Comparison of ENCODE assay signal across 15 cellular contexts in genomic region chr4:98491862-98492554, GRCh38.
DNase-seq lines count a peak whose midpoint lies in the region; ATAC-seq and TF ChIP-seq lines count a peak whose summit lies in the region.
"Had no signal": no experiment of that assay in that cellular context is flagged by ENCODE, and none has a peak within 500 bp of the region (broad histone marks: within the 10 kb centered on the region; RNA-seq: fewer than 3 reads in every experiment).

No MANE protein-coding gene starts in this region.

- H3K36me3 ChIP-seq in SK-N-SH (replicated peaks in 1 of 2; ENCODE audit: control insufficient read depth in 1 of 2, insufficient read depth in 2 of 2, low read length in 1 of 2) (peaks cover 0 to 3% of the 10 kb centered on the region in 2 experiments), fibroblast of lung (ENCODE audit: control insufficient read depth, insufficient read depth, low read length) (peaks cover 3% of the 10 kb centered on the region), neural progenitor cell (no peaks in the 10 kb centered on the region)
- H3K36me3 ChIP-seq: ascending aorta, pancreas had no signal

- H3K4me3 Mint-ChIP-seq in neural progenitor cell: no peak overlapping the region
- H3K4me3 Mint-ChIP-seq: activated T-cell treated with anti-CD3 and anti-CD28 coated beads, Interleukin-2, amount 50 U/mL, for 72 hours had no signal

- ATAC-seq in GM21381 (IDR thresholded peaks at IDR 0.05; ENCODE audit: unreplicated experiment): no peak
- ATAC-seq in GM18520 (IDR thresholded peaks at IDR 0.05; ENCODE audit: unreplicated experiment): no peak
- ATAC-seq: pancreas had no signal

- DNase-seq in Ammon's horn (ENCODE audit: low spot score) (peak; percentile 41), SK-N-SH (no peak), fibroblast of lung (ENCODE audit: low read depth in 2 of 2) (peak in 1 of 2 donors; percentile 95), neural progenitor cell (ENCODE audit: low spot score) (peak; percentile 26), putamen (ENCODE audit: low spot score) (no peak), posterior cingulate gyrus (no peak)
- DNase-seq: activated CD4-positive, CD25-positive, alpha-beta regulatory T cell treated with anti-CD3 and anti-CD28 coated beads, Interleukin-2, amount 50 U/mL, for 72 hours; activated T-cell treated with anti-CD3 and anti-CD28 coated beads, Interleukin-2, amount 50 U/mL, for 72 hours; pancreas; stimulated activated CD4-positive, alpha-beta T cell treated with anti-CD3 and anti-CD28 coated beads, Interleukin-1b, Interleukin-23, amount 100 ng/mL, for 48 hours had no signal

- TF ChIP-seq RAD21 in SK-N-SH (IDR thresholded peaks at IDR 0.05; ENCODE audit: low read length): no peak

- H3F3A ChIP-seq in SK-N-SH (replicated peaks; ENCODE audit: insufficient read depth) (no peaks in the 10 kb centered on the region), neural progenitor cell (ENCODE audit: low read depth) (peaks cover 10% of the 10 kb centered on the region)

- CTCF ChIA-PET in SK-N-SH (lab: Yijun Ruan, JAX): interaction anchor here (1.1 kb wide), 1 partner anchor 24 kb away, joined by 4 read pairs; no protein-coding TSS in a partner anchor

- H3K36me3 Mint-ChIP-seq in neural progenitor cell: peaks cover 11% of the 10 kb centered on the region

- H3K4me3 ChIP-seq in SK-N-SH (ENCODE audit: low read depth in 2 of 2, low read length in 1 of 2) (no peak overlapping the region), fibroblast of lung (replicated peaks in 1 of 4; ENCODE audit: control extremely low read depth in 1 of 4, insufficient read depth in 1 of 4, low read depth in 3 of 4, low read length in 4 of 4) (no peak overlapping the region), neural progenitor cell (no peak overlapping the region)
- H3K4me3 ChIP-seq: ascending aorta, lung, pancreas, SK-N-MC had no signal

- H3K4me2 ChIP-seq in SK-N-SH (no peak overlapping the region), fibroblast of lung (ENCODE audit: extremely low read depth, insufficient read depth, low read length) (no peak overlapping the region), neural progenitor cell (peak overlapping the region; percentile 36)

- H3K9me3 Mint-ChIP-seq in neural progenitor cell: no peaks in the 10 kb centered on the region
- H3K9me3 Mint-ChIP-seq: activated T-cell treated with anti-CD3 and anti-CD28 coated beads, Interleukin-2, amount 50 U/mL, for 72 hours had no signal

- H3K79me2 ChIP-seq in SK-N-SH (ENCODE audit: insufficient read depth) (peaks cover 32% of the 10 kb centered on the region), fibroblast of lung (ENCODE audit: control insufficient read depth, insufficient read depth, low read length) (peaks cover 18% of the 10 kb centered on the region), neural progenitor cell (ENCODE audit: low read depth) (peaks cover 3% of the 10 kb centered on the region)

- H3K9me3 ChIP-seq in SK-N-SH (no peaks in the 10 kb centered on the region), fibroblast of lung (ENCODE audit: control insufficient read depth, insufficient read depth, low read depth, low read length) (no peaks in the 10 kb centered on the region), neural progenitor cell (ENCODE audit: low read depth) (no peaks in the 10 kb centered on the region)
- H3K9me3 ChIP-seq: ascending aorta, pancreas had no signal

- peak overlapping the region; percentile 11 to 18; a peak in 3 of 4 replicates for H3K27ac ChIP-seq in SK-N-SH (ENCODE audit: low read depth in 2 of 2, low read length in 1 of 2)
- peak overlapping the region; percentile 53 for H3K27ac ChIP-seq in fibroblast of lung (ENCODE audit: insufficient read depth, low read length)
- H3K27ac ChIP-seq in neural progenitor cell: peak overlapping the region; percentile 64
- H3K27ac ChIP-seq: ascending aorta, pancreas, SK-N-MC had no signal

- H3K27ac Mint-ChIP-seq in neural progenitor cell: peak overlapping the region; percentile 86
- H3K27ac Mint-ChIP-seq: activated T-cell treated with anti-CD3 and anti-CD28 coated beads, Interleukin-2, amount 50 U/mL, for 72 hours had no signal

- TF ChIP-seq EP300 in SK-N-SH (IDR thresholded peaks at IDR 0.05; ENCODE audit: borderline replicate concordance in 1 of 2, low read depth in 1 of 2, low read length in 1 of 2): peak in 1 of 2 experiments; percentile 34; a peak in 1 of 4 replicates

- 93% methylated on average over 6 of the region's 6 CpGs for WGBS in SK-N-SH (ENCODE audit: low lambda C conversion rate)

- TF ChIP-seq CTCF in SK-N-SH (IDR thresholded peaks at IDR 0.05): no peak
- TF ChIP-seq CTCF in fibroblast of lung (conservative IDR thresholded peaks at IDR 0.05 in 1 of 2, IDR thresholded peaks at IDR 0.05 in 1 of 2; ENCODE audit: low read depth in 1 of 2, low read length in 2 of 2): no peak
- no peak for TF ChIP-seq CTCF in neural progenitor cell (IDR thresholded peaks at IDR 0.05)

- H3K27me3 ChIP-seq in SK-N-SH (ENCODE audit: insufficient read depth) (no peaks in the 10 kb centered on the region), fibroblast of lung (ENCODE audit: control insufficient read depth, insufficient read depth, low read length) (no peaks in the 10 kb centered on the region), neural progenitor cell (no peaks in the 10 kb centered on the region)
- H3K27me3 ChIP-seq: ascending aorta, pancreas had no signal

- H3K4me1 ChIP-seq in SK-N-SH (ENCODE audit: control insufficient read depth in 1 of 2, insufficient read depth in 2 of 2, low read depth in 1 of 2, low read length in 1 of 2): 0 out of 4 replicates have a peak, but pooled peaks cover 0 to 8% of the 10 kb centered on the region in 2 experiments
- peaks cover 11% of the 10 kb centered on the region for H3K4me1 ChIP-seq in fibroblast of lung (ENCODE audit: control insufficient read depth, extremely low read depth, insufficient read depth, low read length)
- peaks cover 25% of the 10 kb centered on the region for H3K4me1 ChIP-seq in neural progenitor cell
- H3K4me1 ChIP-seq: ascending aorta, pancreas had no signal

- no peaks in the 10 kb centered on the region for H3K27me3 Mint-ChIP-seq in neural progenitor cell (ENCODE audit: insufficient read depth, low read depth)

- POLR2A ChIA-PET in SK-N-SH (lab: Yijun Ruan, JAX): no interaction called here

- H3K9me2 ChIP-seq in SK-N-SH: no peaks in the 10 kb centered on the region

- no peak overlapping the region for H3K9ac ChIP-seq in SK-N-SH
- H3K9ac ChIP-seq in fibroblast of lung (ENCODE audit: insufficient read depth, low read length): no peak overlapping the region
- H3K9ac ChIP-seq in neural progenitor cell: no peak overlapping the region

- no peaks in the 10 kb centered on the region for H4K20me1 ChIP-seq in SK-N-SH (ENCODE audit: insufficient read depth)
- no peaks in the 10 kb centered on the region for H4K20me1 ChIP-seq in fibroblast of lung (ENCODE audit: control insufficient read depth, extremely low read depth, insufficient read depth, low read length)
- H4K20me1 ChIP-seq in neural progenitor cell (ENCODE audit: low read depth): no peaks in the 10 kb centered on the region

- H3K4me1 Mint-ChIP-seq in neural progenitor cell: peaks cover 46% of the 10 kb centered on the region

- intact Hi-C loops in posterior cingulate gyrus (cut with DNase I): no loop called here

- no peak overlapping the region for H2AFZ ChIP-seq in SK-N-SH (ENCODE audit: low read depth)
- H2AFZ ChIP-seq in fibroblast of lung (ENCODE audit: low read length): no peak overlapping the region
- H2AFZ ChIP-seq in neural progenitor cell (replicated peaks): no peak overlapping the region

TF ChIP-seq in SK-N-SH, 30 proteins besides CTCF, POLR2A, EP300 and RAD21 (continues in another document):
- no peak for TF ChIP-seq MEF2A (IDR thresholded peaks at IDR 0.05; ENCODE audit: borderline replicate concordance, low read depth)
- TF ChIP-seq MAX (IDR thresholded peaks at IDR 0.05; ENCODE audit: low read depth): no peak
- no peak for TF ChIP-seq GATA2 (CRISPR knock-in tag; IDR thresholded peaks at IDR 0.05)
- TF ChIP-seq YY1 (IDR thresholded peaks at IDR 0.05; ENCODE audit: low read depth): no peak
- TF ChIP-seq TAF1 (IDR thresholded peaks at IDR 0.05; ENCODE audit: borderline replicate concordance, low read depth, low read length): no peak
- no peak for TF ChIP-seq SIN3A (IDR thresholded peaks at IDR 0.05; ENCODE audit: borderline replicate concordance, low read depth, low read length)
- no peak for TF ChIP-seq EZH2phosphoT487 (IDR thresholded peaks at IDR 0.05; ENCODE audit: borderline replicate concordance, low read depth)
- no peak for TF ChIP-seq USF2 (IDR thresholded peaks at IDR 0.05; ENCODE audit: borderline replicate concordance, low read depth, low read length)
- TF ChIP-seq GABPA (IDR thresholded peaks at IDR 0.05; ENCODE audit: low read depth): no peak
- TF ChIP-seq TCF12 (IDR thresholded peaks at IDR 0.05): no peak
- no peak for TF ChIP-seq SMC3 (IDR thresholded peaks at IDR 0.05; ENCODE audit: low read depth, low read length)
- no peak for TF ChIP-seq IRF3 (IDR thresholded peaks at IDR 0.05; ENCODE audit: low read depth, low read length)
- no peak for TF ChIP-seq CHD2 (IDR thresholded peaks at IDR 0.05; ENCODE audit: low read length, partially characterized antibody)
- TF ChIP-seq RXRA (IDR thresholded peaks at IDR 0.05; ENCODE audit: borderline replicate concordance, low read depth): no peak
- no peak for TF ChIP-seq RCOR1 (IDR thresholded peaks at IDR 0.05; ENCODE audit: low read length)
- no peak for TF ChIP-seq NFIC (IDR thresholded peaks at IDR 0.05; ENCODE audit: borderline replicate concordance)
- TF ChIP-seq TEAD4 (IDR thresholded peaks at IDR 0.05; ENCODE audit: borderline replicate concordance, insufficient read depth): no peak

Comparison
In these comparisons a context has a peak if more than half of its experiments do, and no peak if none do; other contexts are left out.
1. DNase-seq: peak in Ammon's horn (single experiment) and neural progenitor cell (single experiment); none in SK-N-SH (single experiment), putamen (single experiment) and posterior cingulate gyrus (0 of 10).
2. Peak in every context shown above with its lines, with median percentiles within 50 percentile points of each other: H3K27ac ChIP-seq.